ENCODE assay signal across 8 cellular contexts in genomic region chrX:10636337-10636736, GRCh38. TPM values are rescaled to one million over a fixed set of nuclear protein-coding genes. Genes with fewer than 3 reads are reported as not detected.
A peak's percentile ranks its signal among the peaks of the same experiment; 100 is the strongest.
DNase-seq lines count a peak whose midpoint lies in the region; ATAC-seq, FAIRE-seq and TF ChIP-seq lines count a peak whose summit lies in the region.

No MANE protein-coding gene starts in this region.

- H3K27me3 ChIP-seq in SJSA1 (replicated peaks) (no peaks in the 10 kb centered on the region), smooth muscle cell (ENCODE audit: low read depth) (no peaks in the 10 kb centered on the region)

- peak overlapping the region; percentile 58 for H3K4me2 ChIP-seq in smooth muscle cell

- H3K36me3 ChIP-seq in SJSA1 (no peaks in the 10 kb centered on the region), smooth muscle cell (ENCODE audit: low read depth) (no peaks in the 10 kb centered on the region)

- H3K4me1 ChIP-seq in SJSA1 (replicated peaks), result peaks cover 36% of the 10 kb centered on the region
- H3K4me1 ChIP-seq in smooth muscle cell (ENCODE audit: low read depth), result peaks cover 3% of the 10 kb centered on the region

- intact Hi-C loops in head of caudate nucleus (cut with DNase I), result loop anchor here (10.0 kb wide), 1 partner anchor 452 kb away; no protein-coding TSS in a partner anchor

- TF ChIP-seq CTCF in smooth muscle cell (IDR thresholded peaks at IDR 0.05; ENCODE audit: borderline replicate concordance, insufficient read depth, poor library complexity, severe bottlenecking), result peak; percentile 58

- no peaks in the 10 kb centered on the region for H3K79me2 ChIP-seq in smooth muscle cell (ENCODE audit: low read depth)

- no peak for ATAC-seq in HG03045 (IDR thresholded peaks at IDR 0.05; ENCODE audit: unreplicated experiment)

- H3K9ac ChIP-seq in smooth muscle cell (ENCODE audit: low read depth), result no peak overlapping the region

- H2AFZ ChIP-seq in smooth muscle cell (ENCODE audit: low read depth), result no peak overlapping the region

- no peaks in the 10 kb centered on the region for H4K20me1 ChIP-seq in smooth muscle cell (ENCODE audit: low read depth)

- no peak for FAIRE-seq in GM19239 (lab: Jason Lieb, UNC)

- no peaks in the 10 kb centered on the region for H3F3A ChIP-seq in smooth muscle cell (ENCODE audit: low read depth)

- H3K4me3 ChIP-seq in SJSA1 (no peak overlapping the region; the same call in 1 of the 2 replicates), smooth muscle cell (peak overlapping the region; percentile 13)

- 40% methylated on average over 3 of the region's 3 CpGs for WGBS in smooth muscle cell (ENCODE audit: low lambda C conversion rate)

- H3K27ac ChIP-seq in SJSA1, result peak overlapping the region; percentile 92
- peak overlapping the region; percentile 91 for H3K27ac ChIP-seq in smooth muscle cell (ENCODE audit: low read depth)

- DNase-seq in NCI-H748 (lab: John Stamatoyannopoulos, UW; ENCODE audit: unreplicated experiment), result peak; percentile 37
- DNase-seq in NCI-H748 treated with DMSO at 0.1 percent for 48 hours (lab: John Stamatoyannopoulos, UW), result no peak
- peak; percentile 39 to 41 for DNase-seq in SJSA1 (ENCODE audit: low read depth in 1 of 2, low spot score in 2 of 2)
- peak in 30 of 42 donors; percentile 5 to 76 (median 32) for DNase-seq in head of caudate nucleus
- DNase-seq in smooth muscle cell (lab: John Stamatoyannopoulos, UW; ENCODE audit: unreplicated experiment), result no peak
- DNase-seq in COR-L47 (lab: John Stamatoyannopoulos, UW), result no peak
- no peak for DNase-seq in GM19239 (ENCODE audit: insufficient read length, low spot score)

- no peaks in the 10 kb centered on the region for H3K9me3 ChIP-seq in SJSA1 (replicated peaks)
- H3K9me3 ChIP-seq in smooth muscle cell (replicated peaks; ENCODE audit: low read depth), result no peaks in the 10 kb centered on the region

RNA-seq across cellular contexts. Expression of gene MID1, which starts 16.0 kb away (rescaled TPM):
- total RNA-seq in SJSA1 (2014; rRNA removed; shearing (Covaris generic)), result 9.4 and 14.8 TPM in 2 replicates
- total RNA-seq in smooth muscle cell, result 41.1 and 45.2 TPM in 2 replicates
- 22.6 and 46.6 TPM in 2 replicates for polyA plus RNA-seq in smooth muscle cell

Comparison
In these comparisons a context has a peak if more than half of its experiments do, and no peak if none do; other contexts are left out.
1. DNase-seq: peak in NCI-H748 (single experiment), SJSA1 (2 of 2) and head of caudate nucleus (30 of 42); none in NCI-H748 treated with DMSO at 0.1 percent for 48 hours (single experiment), smooth muscle cell (single experiment), COR-L47 (single experiment) and GM19239 (single experiment).